1 cellular context compared by ENCODE assay signal in the genomic region with DNA sequence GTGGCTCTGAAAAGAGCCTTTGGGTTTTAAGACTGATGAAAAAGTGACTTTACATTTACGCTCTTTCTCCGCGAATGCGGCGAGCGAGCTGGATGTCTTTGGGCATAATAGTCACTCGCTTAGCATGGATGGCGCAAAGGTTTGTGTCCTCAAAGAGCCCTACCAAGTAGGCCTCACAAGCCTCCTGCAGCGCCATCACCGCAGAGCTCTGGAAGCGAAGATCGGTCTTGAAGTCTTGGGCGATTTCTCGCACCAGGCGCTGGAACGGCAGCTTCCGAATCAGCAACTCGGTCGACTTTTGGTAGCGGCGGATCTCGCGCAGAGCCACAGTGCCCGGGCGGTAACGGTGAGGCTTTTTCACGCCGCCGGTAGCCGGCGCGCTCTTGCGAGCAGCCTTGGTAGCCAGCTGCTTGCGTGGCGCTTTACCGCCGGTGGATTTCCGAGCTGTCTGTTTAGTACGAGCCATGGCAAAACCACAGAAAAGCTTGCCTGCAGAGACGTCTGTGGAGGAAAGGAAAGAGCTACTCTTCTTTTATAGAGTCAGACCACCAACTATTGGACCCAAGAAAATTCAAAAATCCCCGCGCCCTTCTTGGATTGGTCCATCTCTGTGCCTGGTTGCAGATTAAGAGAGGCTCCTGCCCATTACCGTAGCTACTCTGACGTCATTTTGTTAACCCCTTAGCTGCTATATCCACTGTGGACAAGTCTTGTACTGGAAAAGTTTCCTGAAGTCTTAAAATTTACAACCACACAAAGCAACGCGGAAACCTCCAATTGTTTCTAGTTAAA.
TF ChIP-seq lines count a peak whose summit lies in the region.

No MANE protein-coding gene starts in this region.

TF ChIP-seq in HepG2, 621 proteins besides CTCF, POLR2A, EP300 and RAD21 (continued from another document and continues in another):
- TF ChIP-seq, protein P1, sequence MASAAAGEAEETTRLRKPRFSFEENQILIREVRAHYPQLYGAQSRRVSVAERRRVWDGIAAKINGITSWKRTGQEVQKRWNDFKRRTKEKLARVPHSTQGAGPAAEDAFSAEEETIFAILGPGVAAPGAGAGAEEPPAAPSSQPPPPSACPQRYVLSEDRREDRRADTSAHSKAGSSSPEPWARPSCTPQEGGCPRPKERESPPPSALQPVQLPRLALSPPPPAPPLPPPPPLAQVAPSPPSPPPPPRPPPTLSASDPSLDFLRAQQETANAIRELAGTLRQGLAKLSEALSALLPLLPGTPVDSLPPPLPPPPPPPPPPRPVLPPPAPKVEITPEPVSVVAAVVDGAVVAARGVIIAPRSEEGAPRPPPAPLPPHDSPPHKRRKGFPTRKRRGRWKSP (CRISPR knock-in tag; IDR thresholded peaks at IDR 0.05): peak; percentile 97
- TF ChIP-seq RFX1 (IDR thresholded peaks at IDR 0.05) (no peak; the same call in 1 of the 2 replicates), ZNF263 (CRISPR knock-in tag; IDR thresholded peaks at IDR 0.05) (peak; percentile 64; the same call in 1 of the 2 replicates), ZNF724P (CRISPR knock-in tag; IDR thresholded peaks at IDR 0.05; ENCODE audit: borderline replicate concordance) (no peak; the same call in 1 of the 2 replicates), TCF12 (IDR thresholded peaks at IDR 0.05) (no peak), TCF12 (CRISPR knock-in tag; IDR thresholded peaks at IDR 0.05) (peak; percentile 29; the same call in 1 of the 2 replicates), RORA (CRISPR knock-in tag; IDR thresholded peaks at IDR 0.05) (no peak), ZNF891 (CRISPR knock-in tag; IDR thresholded peaks at IDR 0.05) (peak; percentile 97), ZNF274 (CRISPR knock-in tag; IDR thresholded peaks at IDR 0.05) (peak; percentile 88; the same call in 1 of the 2 replicates), CENPX (CRISPR knock-in tag; IDR thresholded peaks at IDR 0.05) (no peak), PPARG (CRISPR knock-in tag; conservative IDR thresholded peaks at IDR 0.05) (no peak; the same call in 1 of the 2 replicates), HDAC1 (CRISPR knock-in tag; IDR thresholded peaks at IDR 0.05) (peak; percentile 99), SMAD9 (CRISPR knock-in tag; IDR thresholded peaks at IDR 0.05) (0 out of 2 replicates have a peak, but pooled peaks have one; percentile 51), ZNF737 (CRISPR knock-in tag; IDR thresholded peaks at IDR 0.05; ENCODE audit: borderline replicate concordance) (no peak; the same call in 1 of the 2 replicates), TFE3 (CRISPR knock-in tag; IDR thresholded peaks at IDR 0.05) (peak; percentile 67), ZNF143 (CRISPR knock-in tag; IDR thresholded peaks at IDR 0.05) (no peak; the same call in 1 of the 2 replicates), TRIM24 (CRISPR knock-in tag; IDR thresholded peaks at IDR 0.05) (no peak), ZBTB20 (CRISPR knock-in tag; IDR thresholded peaks at IDR 0.05; ENCODE audit: borderline replicate concordance, low read depth) (peak; percentile 44; the same call in 1 of the 2 replicates), ESRRA (CRISPR knock-in tag; IDR thresholded peaks at IDR 0.05; ENCODE audit: low read depth) (peak; percentile 56; the same call in 1 of the 2 replicates), SP4 (CRISPR knock-in tag; IDR thresholded peaks at IDR 0.05) (peak; percentile 72; the same call in 1 of the 2 replicates), ZFX (CRISPR knock-in tag; IDR thresholded peaks at IDR 0.05; ENCODE audit: low read depth) (peak; percentile 92), ZEB1 (IDR thresholded peaks at IDR 0.05; ENCODE audit: insufficient replicate concordance, low read depth) (peak; percentile 97), KLF13 (CRISPR knock-in tag; IDR thresholded peaks at IDR 0.05) (peak; percentile 70; the same call in 1 of the 2 replicates), ZBTB7B (CRISPR knock-in tag; IDR thresholded peaks at IDR 0.05) (0 out of 2 replicates have a peak, but pooled peaks have one; percentile 32), ETV5 (CRISPR knock-in tag; IDR thresholded peaks at IDR 0.05; ENCODE audit: borderline replicate concordance) (peak; percentile 47; the same call in 1 of the 2 replicates), RXRB (CRISPR knock-in tag; IDR thresholded peaks at IDR 0.05; ENCODE audit: borderline replicate concordance) (peak; percentile 0), U2AF1 (optimal IDR thresholded peaks at IDR 0.05; ENCODE audit: low read depth, low read length) (peak; percentile 98), ZNF550 (CRISPR knock-in tag; IDR thresholded peaks at IDR 0.05; ENCODE audit: borderline replicate concordance) (peak; percentile 96; the same call in 1 of the 2 replicates), ZNF335 (CRISPR knock-in tag; IDR thresholded peaks at IDR 0.05) (peak; percentile 38; the same call in 1 of the 2 replicates), ZNF761 (CRISPR knock-in tag; conservative IDR thresholded peaks at IDR 0.05) (peak; percentile 91; the same call in 1 of the 2 replicates), MXD3 (CRISPR knock-in tag; IDR thresholded peaks at IDR 0.05) (peak; percentile 77; the same call in 1 of the 2 replicates), ZNF121 (CRISPR knock-in tag; IDR thresholded peaks at IDR 0.05) (peak; percentile 66), GATAD2A (CRISPR knock-in tag; IDR thresholded peaks at IDR 0.05) (peak; percentile 75), ZNF563 (CRISPR knock-in tag; IDR thresholded peaks at IDR 0.05) (peak; percentile 71), KLF16 (CRISPR knock-in tag; IDR thresholded peaks at IDR 0.05) (peak in 1 of 2 experiments; percentile 69; a peak in 2 of 4 replicates), ZNF782 (CRISPR knock-in tag; IDR thresholded peaks at IDR 0.05; ENCODE audit: borderline replicate concordance) (peak; percentile 94; the same call in 1 of the 2 replicates)
- TF ChIP-seq, protein P2, sequence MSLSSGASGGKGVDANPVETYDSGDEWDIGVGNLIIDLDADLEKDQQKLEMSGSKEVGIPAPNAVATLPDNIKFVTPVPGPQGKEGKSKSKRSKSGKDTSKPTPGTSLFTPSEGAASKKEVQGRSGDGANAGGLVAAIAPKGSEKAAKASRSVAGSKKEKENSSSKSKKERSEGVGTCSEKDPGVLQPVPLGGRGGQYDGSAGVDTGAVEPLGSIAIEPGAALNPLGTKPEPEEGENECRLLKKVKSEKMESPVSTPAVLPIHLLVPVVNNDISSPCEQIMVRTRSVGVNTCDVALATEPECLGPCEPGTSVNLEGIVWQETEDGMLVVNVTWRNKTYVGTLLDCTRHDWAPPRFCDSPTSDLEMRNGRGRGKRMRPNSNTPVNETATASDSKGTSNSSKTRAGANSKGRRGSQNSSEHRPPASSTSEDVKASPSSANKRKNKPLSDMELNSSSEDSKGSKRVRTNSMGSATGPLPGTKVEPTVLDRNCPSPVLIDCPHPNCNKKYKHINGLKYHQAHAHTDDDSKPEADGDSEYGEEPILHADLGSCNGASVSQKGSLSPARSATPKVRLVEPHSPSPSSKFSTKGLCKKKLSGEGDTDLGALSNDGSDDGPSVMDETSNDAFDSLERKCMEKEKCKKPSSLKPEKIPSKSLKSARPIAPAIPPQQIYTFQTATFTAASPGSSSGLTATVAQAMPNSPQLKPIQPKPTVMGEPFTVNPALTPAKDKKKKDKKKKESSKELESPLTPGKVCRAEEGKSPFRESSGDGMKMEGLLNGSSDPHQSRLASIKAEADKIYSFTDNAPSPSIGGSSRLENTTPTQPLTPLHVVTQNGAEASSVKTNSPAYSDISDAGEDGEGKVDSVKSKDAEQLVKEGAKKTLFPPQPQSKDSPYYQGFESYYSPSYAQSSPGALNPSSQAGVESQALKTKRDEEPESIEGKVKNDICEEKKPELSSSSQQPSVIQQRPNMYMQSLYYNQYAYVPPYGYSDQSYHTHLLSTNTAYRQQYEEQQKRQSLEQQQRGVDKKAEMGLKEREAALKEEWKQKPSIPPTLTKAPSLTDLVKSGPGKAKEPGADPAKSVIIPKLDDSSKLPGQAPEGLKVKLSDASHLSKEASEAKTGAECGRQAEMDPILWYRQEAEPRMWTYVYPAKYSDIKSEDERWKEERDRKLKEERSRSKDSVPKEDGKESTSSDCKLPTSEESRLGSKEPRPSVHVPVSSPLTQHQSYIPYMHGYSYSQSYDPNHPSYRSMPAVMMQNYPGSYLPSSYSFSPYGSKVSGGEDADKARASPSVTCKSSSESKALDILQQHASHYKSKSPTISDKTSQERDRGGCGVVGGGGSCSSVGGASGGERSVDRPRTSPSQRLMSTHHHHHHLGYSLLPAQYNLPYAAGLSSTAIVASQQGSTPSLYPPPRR (CRISPR knock-in tag; IDR thresholded peaks at IDR 0.05; ENCODE audit: borderline replicate concordance): peak; percentile 80
- TF ChIP-seq, protein P3, sequence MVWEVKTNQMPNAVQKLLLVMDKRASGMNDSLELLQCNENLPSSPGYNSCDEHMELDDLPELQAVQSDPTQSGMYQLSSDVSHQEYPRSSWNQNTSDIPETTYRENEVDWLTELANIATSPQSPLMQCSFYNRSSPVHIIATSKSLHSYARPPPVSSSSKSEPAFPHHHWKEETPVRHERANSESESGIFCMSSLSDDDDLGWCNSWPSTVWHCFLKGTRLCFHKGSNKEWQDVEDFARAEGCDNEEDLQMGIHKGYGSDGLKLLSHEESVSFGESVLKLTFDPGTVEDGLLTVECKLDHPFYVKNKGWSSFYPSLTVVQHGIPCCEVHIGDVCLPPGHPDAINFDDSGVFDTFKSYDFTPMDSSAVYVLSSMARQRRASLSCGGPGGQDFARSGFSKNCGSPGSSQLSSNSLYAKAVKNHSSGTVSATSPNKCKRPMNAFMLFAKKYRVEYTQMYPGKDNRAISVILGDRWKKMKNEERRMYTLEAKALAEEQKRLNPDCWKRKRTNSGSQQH (CRISPR knock-in tag; IDR thresholded peaks at IDR 0.05; ENCODE audit: low read depth): peak; percentile 93
- TF ChIP-seq, protein P4, sequence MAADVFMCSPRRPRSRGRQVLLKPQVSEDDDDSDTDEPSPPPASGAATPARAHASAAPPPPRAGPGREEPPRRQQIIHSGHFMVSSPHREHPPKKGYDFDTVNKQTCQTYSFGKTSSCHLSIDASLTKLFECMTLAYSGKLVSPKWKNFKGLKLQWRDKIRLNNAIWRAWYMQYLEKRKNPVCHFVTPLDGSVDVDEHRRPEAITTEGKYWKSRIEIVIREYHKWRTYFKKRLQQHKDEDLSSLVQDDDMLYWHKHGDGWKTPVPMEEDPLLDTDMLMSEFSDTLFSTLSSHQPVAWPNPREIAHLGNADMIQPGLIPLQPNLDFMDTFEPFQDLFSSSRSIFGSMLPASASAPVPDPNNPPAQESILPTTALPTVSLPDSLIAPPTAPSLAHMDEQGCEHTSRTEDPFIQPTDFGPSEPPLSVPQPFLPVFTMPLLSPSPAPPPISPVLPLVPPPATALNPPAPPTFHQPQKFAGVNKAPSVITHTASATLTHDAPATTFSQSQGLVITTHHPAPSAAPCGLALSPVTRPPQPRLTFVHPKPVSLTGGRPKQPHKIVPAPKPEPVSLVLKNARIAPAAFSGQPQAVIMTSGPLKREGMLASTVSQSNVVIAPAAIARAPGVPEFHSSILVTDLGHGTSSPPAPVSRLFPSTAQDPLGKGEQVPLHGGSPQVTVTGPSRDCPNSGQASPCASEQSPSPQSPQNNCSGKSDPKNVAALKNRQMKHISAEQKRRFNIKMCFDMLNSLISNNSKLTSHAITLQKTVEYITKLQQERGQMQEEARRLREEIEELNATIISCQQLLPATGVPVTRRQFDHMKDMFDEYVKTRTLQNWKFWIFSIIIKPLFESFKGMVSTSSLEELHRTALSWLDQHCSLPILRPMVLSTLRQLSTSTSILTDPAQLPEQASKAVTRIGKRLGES (CRISPR knock-in tag; IDR thresholded peaks at IDR 0.05; ENCODE audit: borderline replicate concordance): peak; percentile 74; the same call in 1 of the 2 replicates
- TF ChIP-seq, protein P5, sequence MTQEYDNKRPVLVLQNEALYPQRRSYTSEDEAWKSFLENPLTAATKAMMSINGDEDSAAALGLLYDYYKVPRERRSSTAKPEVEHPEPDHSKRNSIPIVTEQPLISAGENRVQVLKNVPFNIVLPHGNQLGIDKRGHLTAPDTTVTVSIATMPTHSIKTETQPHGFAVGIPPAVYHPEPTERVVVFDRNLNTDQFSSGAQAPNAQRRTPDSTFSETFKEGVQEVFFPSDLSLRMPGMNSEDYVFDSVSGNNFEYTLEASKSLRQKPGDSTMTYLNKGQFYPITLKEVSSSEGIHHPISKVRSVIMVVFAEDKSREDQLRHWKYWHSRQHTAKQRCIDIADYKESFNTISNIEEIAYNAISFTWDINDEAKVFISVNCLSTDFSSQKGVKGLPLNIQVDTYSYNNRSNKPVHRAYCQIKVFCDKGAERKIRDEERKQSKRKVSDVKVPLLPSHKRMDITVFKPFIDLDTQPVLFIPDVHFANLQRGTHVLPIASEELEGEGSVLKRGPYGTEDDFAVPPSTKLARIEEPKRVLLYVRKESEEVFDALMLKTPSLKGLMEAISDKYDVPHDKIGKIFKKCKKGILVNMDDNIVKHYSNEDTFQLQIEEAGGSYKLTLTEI (CRISPR knock-in tag; conservative IDR thresholded peaks at IDR 0.05): no peak
